Comparison of ENCODE assay signal across 10 cellular contexts in genomic region chr9:129335456-129336129, GRCh38.
DNase-seq lines count a peak whose midpoint lies in the region; ATAC-seq and TF ChIP-seq lines count a peak whose summit lies in the region.
"Had no signal": no experiment of that assay in that cellular context is flagged by ENCODE, and none has a peak within 500 bp of the region (broad histone marks: within the 10 kb centered on the region; RNA-seq: fewer than 3 reads in every experiment).

No MANE protein-coding gene starts in this region.

- H3K4me1 Mint-ChIP-seq in central memory CD8-positive, alpha-beta T cell, result no peaks in the 10 kb centered on the region
- peaks cover 3 to 5% of the 10 kb centered on the region in 2 donors for H3K4me1 Mint-ChIP-seq in effector memory CD8-positive, alpha-beta T cell (ENCODE audit: low read depth in 2 of 2)

- H4K20me1 ChIP-seq in Karpas-422 (ENCODE audit: insufficient read depth, low read depth, low read length), result no peaks in the 10 kb centered on the region

- H3K36me3 Mint-ChIP-seq in central memory CD8-positive, alpha-beta T cell (ENCODE audit: insufficient read depth), result peaks cover 2% of the 10 kb centered on the region
- no peaks in the 10 kb centered on the region for H3K36me3 Mint-ChIP-seq in effector memory CD8-positive, alpha-beta T cell (ENCODE audit: insufficient read depth)

- peak overlapping the region; percentile 69 for H2BK120ac ChIP-seq in mesenchymal stem cell (ENCODE audit: low read depth, low read length)

- H2AFZ ChIP-seq in mesenchymal stem cell (ENCODE audit: low read depth, low read length) (no peak overlapping the region), Karpas-422 (ENCODE audit: low read length) (no peak overlapping the region)

- peak overlapping the region; percentile 55 for H2BK15ac ChIP-seq in mesenchymal stem cell (ENCODE audit: low read depth, poor library complexity, severe bottlenecking)

- 60% methylated on average over 7 of the region's 7 CpGs for WGBS in mesenchymal stem cell
- WGBS in testis, 2 donors, result 51 to 52% methylated on average over 7 of the region's 7 CpGs

- peak overlapping the region; percentile 68 for H3K4me3 Mint-ChIP-seq in central memory CD8-positive, alpha-beta T cell
- no peak overlapping the region for H3K4me3 Mint-ChIP-seq in effector memory CD8-positive, alpha-beta T cell

- H3K27me3 ChIP-seq in HUES48 (ENCODE audit: control insufficient read depth, insufficient read depth, low read length), result 0 out of 2 replicates have a peak, but pooled peaks cover 3% of the 10 kb centered on the region
- no peaks in the 10 kb centered on the region for H3K27me3 ChIP-seq in mesenchymal stem cell (ENCODE audit: control insufficient read depth in 1 of 2, insufficient read depth in 1 of 2, low read length in 2 of 2)
- no peaks in the 10 kb centered on the region for H3K27me3 ChIP-seq in testis
- H3K27me3 ChIP-seq in Karpas-422 (ENCODE audit: low read length), result peaks cover 2% of the 10 kb centered on the region; the same call in 1 of the 2 replicates

- TF ChIP-seq POLR2A in testis (IDR thresholded peaks at IDR 0.05), result no peak

- H4K91ac ChIP-seq in mesenchymal stem cell (ENCODE audit: low read length), result peak overlapping the region; percentile 89

- peak overlapping the region; percentile 38 to 68 for H3K4ac ChIP-seq in mesenchymal stem cell (ENCODE audit: low read depth in 1 of 2, low read length in 2 of 2)

- H3K14ac ChIP-seq in mesenchymal stem cell (ENCODE audit: low read length in 2 of 2), result peak overlapping the region in 1 of 2 experiments; percentile 79

- H3K9me3 ChIP-seq in HUES48 (ENCODE audit: control insufficient read depth, insufficient read depth, low read length) (no peaks in the 10 kb centered on the region), mesenchymal stem cell (ENCODE audit: control insufficient read depth, low read length) (peaks cover 6% of the 10 kb centered on the region), testis (no peaks in the 10 kb centered on the region), Karpas-422 (ENCODE audit: low read length) (no peaks in the 10 kb centered on the region)

- H3K27me3 Mint-ChIP-seq in central memory CD8-positive, alpha-beta T cell, result no peaks in the 10 kb centered on the region
- H3K27me3 Mint-ChIP-seq in effector memory CD8-positive, alpha-beta T cell, result peaks cover 9 to 10% of the 10 kb centered on the region in 2 donors

- H3K79me2 ChIP-seq in Karpas-422 (ENCODE audit: low read length), result no peaks in the 10 kb centered on the region

- no peak for ATAC-seq in central memory CD8-positive, alpha-beta T cell (replicated peaks; ENCODE audit: extremely low read depth, poor library complexity, severe bottlenecking)
- no peak for ATAC-seq in GM21528 (IDR thresholded peaks at IDR 0.05; ENCODE audit: low FRiP score, unreplicated experiment)
- no peak for ATAC-seq in effector memory CD8-positive, alpha-beta T cell (replicated peaks)

- no peak for DNase-seq in central memory CD8-positive, alpha-beta T cell (ENCODE audit: low spot score in 2 of 2)
- DNase-seq in mesenchymal stem cell (no peak), testis (no peak), NCI-H82 treated with DMSO at 0.1 percent for 48 hours (lab: John Stamatoyannopoulos, UW; ENCODE audit: unreplicated experiment) (no peak), Karpas-422 (no peak)
- DNase-seq in effector memory CD8-positive, alpha-beta T cell, result no peak
- DNase-seq: NCI-H1105 treated with DMSO at 0.1 percent for 48 hours, SHP77 treated with DMSO at 0.1 percent for 48 hours had no signal

- H3K23ac ChIP-seq in mesenchymal stem cell (ENCODE audit: low read length in 2 of 2), result no peak overlapping the region

- H3K27ac ChIP-seq in HUES48 (ENCODE audit: low read depth, low read length) (peak overlapping the region; percentile 96), mesenchymal stem cell (ENCODE audit: low read length, poor library complexity, severe bottlenecking) (peak overlapping the region; percentile 83), testis (peak overlapping the region; percentile 63 to 83), Karpas-422 (ENCODE audit: low read length) (no peak overlapping the region)

- H2BK12ac ChIP-seq in mesenchymal stem cell (ENCODE audit: low read length in 2 of 2), result peak overlapping the region; percentile 81 to 98

- intact Hi-C loops in testis (cut with DNase I; ENCODE audit: low total_unique reads), result no loop called here

- H3K9ac ChIP-seq in HUES48 (ENCODE audit: low read depth, low read length) (no peak overlapping the region), mesenchymal stem cell (ENCODE audit: low read length) (peak overlapping the region; percentile 57), Karpas-422 (ENCODE audit: low read length) (no peak overlapping the region)

- no peak overlapping the region for H3K4me3 ChIP-seq in HUES48 (ENCODE audit: low read depth, low read length)
- H3K4me3 ChIP-seq in mesenchymal stem cell (ENCODE audit: insufficient read depth in 1 of 2, low read depth in 1 of 2, low read length in 2 of 2), result no peak overlapping the region
- no peak overlapping the region for H3K4me3 ChIP-seq in testis
- no peak overlapping the region for H3K4me3 ChIP-seq in Karpas-422 (ENCODE audit: low read length)

- peak overlapping the region; percentile 46 for H2BK5ac ChIP-seq in mesenchymal stem cell (ENCODE audit: low read depth, low read length, poor library complexity, severe bottlenecking)

- no peak overlapping the region for H3K27ac Mint-ChIP-seq in central memory CD8-positive, alpha-beta T cell (ENCODE audit: low read depth)
- H3K27ac Mint-ChIP-seq in effector memory CD8-positive, alpha-beta T cell, result no peak overlapping the region

- H3K9me3 Mint-ChIP-seq in central memory CD8-positive, alpha-beta T cell, result peaks cover 9% of the 10 kb centered on the region
- peaks cover 0 to 8% of the 10 kb centered on the region in 2 donors for H3K9me3 Mint-ChIP-seq in effector memory CD8-positive, alpha-beta T cell

- H3K18ac ChIP-seq in mesenchymal stem cell (ENCODE audit: low read depth in 1 of 2, low read length in 2 of 2), result peak overlapping the region; percentile 93 to 98

- no peaks in the 10 kb centered on the region for H3K79me1 ChIP-seq in mesenchymal stem cell (replicated peaks; ENCODE audit: low read length, poor library complexity, severe bottlenecking)

- H4K8ac ChIP-seq in mesenchymal stem cell (ENCODE audit: low read length), result peak overlapping the region; percentile 81

- no peak overlapping the region for H3K4me2 ChIP-seq in mesenchymal stem cell (ENCODE audit: low read length, poor library complexity, severe bottlenecking)
- no peak overlapping the region for H3K4me2 ChIP-seq in Karpas-422 (ENCODE audit: low read depth, low read length, poor library complexity, severe bottlenecking)

- peak overlapping the region; percentile 32 for H2AK5ac ChIP-seq in mesenchymal stem cell (ENCODE audit: low read length, severe bottlenecking)

- no peak for TF ChIP-seq CTCF in testis (IDR thresholded peaks at IDR 0.05)

- H3K9me2 ChIP-seq in Karpas-422 (replicated peaks; ENCODE audit: insufficient read depth, low read length), result no peaks in the 10 kb centered on the region

- peaks cover 41% of the 10 kb centered on the region for H3K4me1 ChIP-seq in HUES48 (ENCODE audit: control insufficient read depth, insufficient read depth, low read length)
- H3K4me1 ChIP-seq in mesenchymal stem cell (ENCODE audit: control insufficient read depth, insufficient read depth, low read depth, low read length), result peaks cover 58% of the 10 kb centered on the region
- H3K4me1 ChIP-seq in testis, result peaks cover 46% of the 10 kb centered on the region
- H3K4me1 ChIP-seq in Karpas-422 (ENCODE audit: low read length), result peaks cover 11% of the 10 kb centered on the region

- H3K36me3 ChIP-seq in HUES48 (ENCODE audit: control insufficient read depth, insufficient read depth, low read length), result no peaks in the 10 kb centered on the region
- H3K36me3 ChIP-seq in mesenchymal stem cell (ENCODE audit: control insufficient read depth in 1 of 2, insufficient read depth in 2 of 2, low read depth in 1 of 2, low read length in 2 of 2), result peaks cover 0 to 1% of the 10 kb centered on the region in 2 experiments
- no peaks in the 10 kb centered on the region for H3K36me3 ChIP-seq in testis (ENCODE audit: low read depth, missing control alignments)
- no peaks in the 10 kb centered on the region for H3K36me3 ChIP-seq in Karpas-422 (ENCODE audit: insufficient read depth, low read length)
